Comparison of ENCODE assay signal across 1 cellular context in the genomic region with DNA sequence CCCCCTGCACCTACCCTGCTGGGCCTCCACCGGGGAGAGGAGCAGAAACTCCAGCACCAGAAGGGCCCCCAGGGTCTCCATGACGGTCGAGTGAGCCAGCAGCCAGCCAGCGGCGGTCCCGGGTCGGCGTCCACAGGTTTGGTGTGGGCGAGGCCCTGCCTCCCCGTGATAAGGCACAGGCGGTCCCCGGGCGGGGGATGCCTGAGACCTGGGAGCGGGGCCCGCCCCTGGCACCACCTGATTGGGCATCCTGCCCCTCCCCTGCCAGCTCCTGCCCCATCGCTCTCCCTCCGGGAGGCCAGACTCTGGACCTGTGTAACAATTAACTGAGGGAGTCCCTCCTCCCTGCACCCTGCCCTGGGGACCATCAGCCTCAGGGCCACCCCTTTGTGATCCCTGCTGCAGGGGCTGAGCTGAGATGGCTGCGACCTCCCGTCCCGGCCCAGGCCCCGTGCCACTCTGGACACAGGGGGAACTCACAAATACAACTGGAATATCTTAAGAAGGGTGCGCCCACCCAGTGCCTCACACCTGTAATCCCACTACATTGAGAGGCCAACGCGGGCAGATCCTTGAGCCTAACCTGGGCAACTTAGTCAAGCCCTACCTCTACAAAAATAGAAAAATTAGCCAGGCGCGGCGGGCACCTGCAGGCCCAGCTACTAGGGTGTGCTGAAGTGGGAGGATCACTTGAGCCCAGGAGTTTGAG.
TF ChIP-seq lines count a peak whose summit lies in the region.

TSS of gene SMIM24 (minus strand) at position 143 of the 709 bp plus-strand sequence. CDS start at position 81, 62 bp downstream.

TF ChIP-seq in HepG2, 621 proteins besides CTCF, POLR2A, EP300 and RAD21 (continued from another document and continues in another):
- TF ChIP-seq, protein P1, sequence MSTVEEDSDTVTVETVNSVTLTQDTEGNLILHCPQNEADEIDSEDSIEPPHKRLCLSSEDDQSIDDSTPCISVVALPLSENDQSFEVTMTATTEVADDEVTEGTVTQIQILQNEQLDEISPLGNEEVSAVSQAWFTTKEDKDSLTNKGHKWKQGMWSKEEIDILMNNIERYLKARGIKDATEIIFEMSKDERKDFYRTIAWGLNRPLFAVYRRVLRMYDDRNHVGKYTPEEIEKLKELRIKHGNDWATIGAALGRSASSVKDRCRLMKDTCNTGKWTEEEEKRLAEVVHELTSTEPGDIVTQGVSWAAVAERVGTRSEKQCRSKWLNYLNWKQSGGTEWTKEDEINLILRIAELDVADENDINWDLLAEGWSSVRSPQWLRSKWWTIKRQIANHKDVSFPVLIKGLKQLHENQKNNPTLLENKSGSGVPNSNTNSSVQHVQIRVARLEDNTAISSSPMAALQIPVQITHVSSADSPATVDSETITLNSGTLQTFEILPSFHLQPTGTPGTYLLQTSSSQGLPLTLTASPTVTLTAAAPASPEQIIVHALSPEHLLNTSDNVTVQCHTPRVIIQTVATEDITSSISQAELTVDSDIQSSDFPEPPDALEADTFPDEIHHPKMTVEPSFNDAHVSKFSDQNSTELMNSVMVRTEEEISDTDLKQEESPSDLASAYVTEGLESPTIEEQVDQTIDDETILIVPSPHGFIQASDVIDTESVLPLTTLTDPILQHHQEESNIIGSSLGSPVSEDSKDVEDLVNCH (CRISPR knock-in tag; IDR thresholded peaks at IDR 0.05): no peak
- TF ChIP-seq ZNF143 (CRISPR knock-in tag; IDR thresholded peaks at IDR 0.05) (no peak), SRF (IDR thresholded peaks at IDR 0.05; ENCODE audit: low read depth, low read length) (no peak), GABPB1 (CRISPR knock-in tag; IDR thresholded peaks at IDR 0.05) (peak; percentile 46; the same call in 1 of the 2 replicates), ZNF441 (CRISPR knock-in tag; IDR thresholded peaks at IDR 0.05; ENCODE audit: borderline replicate concordance) (no peak), ATF1 (CRISPR knock-in tag; IDR thresholded peaks at IDR 0.05) (no peak), NCOA5 (CRISPR knock-in tag; IDR thresholded peaks at IDR 0.05) (no peak), RBFOX2 (IDR thresholded peaks at IDR 0.05; ENCODE audit: low read depth, low read length) (peak; percentile 68), NFE2L2 (IDR thresholded peaks at IDR 0.05; ENCODE audit: low read length) (no peak), GMEB2 (CRISPR knock-in tag; IDR thresholded peaks at IDR 0.05; ENCODE audit: low read depth) (no peak), GRHL1 (CRISPR knock-in tag; conservative IDR thresholded peaks at IDR 0.05) (no peak), MYNN (CRISPR knock-in tag; IDR thresholded peaks at IDR 0.05; ENCODE audit: low read depth) (no peak), JUNB (CRISPR knock-in tag; IDR thresholded peaks at IDR 0.05; ENCODE audit: borderline replicate concordance) (no peak), GZF1 (CRISPR knock-in tag; IDR thresholded peaks at IDR 0.05) (0 out of 2 replicates have a peak, but pooled peaks have one; percentile 36), ATF7 (IDR thresholded peaks at IDR 0.05) (no peak), ATF7 (CRISPR knock-in tag; IDR thresholded peaks at IDR 0.05) (no peak), NR2F1 (CRISPR knock-in tag; IDR thresholded peaks at IDR 0.05) (no peak), GATAD2A (CRISPR knock-in tag; IDR thresholded peaks at IDR 0.05) (0 out of 2 replicates have a peak, but pooled peaks have one; percentile 17), HNF1B (CRISPR knock-in tag; IDR thresholded peaks at IDR 0.05) (peak; percentile 74), SOX13 (IDR thresholded peaks at IDR 0.05) (no peak), SOX13 (CRISPR knock-in tag; conservative IDR thresholded peaks at IDR 0.05 in 1 of 2, IDR thresholded peaks at IDR 0.05 in 1 of 2) (peak in 1 of 2 experiments; percentile 47; a peak in 1 of 4 replicates), NFKBIZ (CRISPR knock-in tag; IDR thresholded peaks at IDR 0.05) (no peak), MAFK (conservative IDR thresholded peaks at IDR 0.05 in 1 of 2, IDR thresholded peaks at IDR 0.05 in 1 of 2; ENCODE audit: low read length in 2 of 2) (no peak), SIN3B (IDR thresholded peaks at IDR 0.05; ENCODE audit: low read length) (no peak), XRCC5 (optimal IDR thresholded peaks at IDR 0.05; ENCODE audit: low read length) (no peak), ZFP36 (IDR thresholded peaks at IDR 0.05; ENCODE audit: borderline replicate concordance, low read depth, low read length, partially characterized antibody) (no peak), ZBTB39 (CRISPR knock-in tag; IDR thresholded peaks at IDR 0.05) (no peak; the same call in 1 of the 2 replicates), AKNA (CRISPR knock-in tag; IDR thresholded peaks at IDR 0.05; ENCODE audit: borderline replicate concordance) (no peak), ZNF496 (CRISPR knock-in tag; IDR thresholded peaks at IDR 0.05; ENCODE audit: insufficient replicate concordance) (no peak), KLF15 (CRISPR knock-in tag; IDR thresholded peaks at IDR 0.05; ENCODE audit: borderline replicate concordance) (no peak), SNAI1 (CRISPR knock-in tag; IDR thresholded peaks at IDR 0.05; ENCODE audit: borderline replicate concordance) (no peak), RORA (CRISPR knock-in tag; IDR thresholded peaks at IDR 0.05) (no peak), SRSF4 (IDR thresholded peaks at IDR 0.05; ENCODE audit: low read depth, low read length, poor library complexity, severe bottlenecking) (no peak), SP4 (CRISPR knock-in tag; IDR thresholded peaks at IDR 0.05) (peak; percentile 67)
- TF ChIP-seq, protein P2, sequence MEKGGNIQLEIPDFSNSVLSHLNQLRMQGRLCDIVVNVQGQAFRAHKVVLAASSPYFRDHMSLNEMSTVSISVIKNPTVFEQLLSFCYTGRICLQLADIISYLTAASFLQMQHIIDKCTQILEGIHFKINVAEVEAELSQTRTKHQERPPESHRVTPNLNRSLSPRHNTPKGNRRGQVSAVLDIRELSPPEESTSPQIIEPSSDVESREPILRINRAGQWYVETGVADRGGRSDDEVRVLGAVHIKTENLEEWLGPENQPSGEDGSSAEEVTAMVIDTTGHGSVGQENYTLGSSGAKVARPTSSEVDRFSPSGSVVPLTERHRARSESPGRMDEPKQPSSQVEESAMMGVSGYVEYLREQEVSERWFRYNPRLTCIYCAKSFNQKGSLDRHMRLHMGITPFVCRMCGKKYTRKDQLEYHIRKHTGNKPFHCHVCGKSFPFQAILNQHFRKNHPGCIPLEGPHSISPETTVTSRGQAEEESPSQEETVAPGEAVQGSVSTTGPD (CRISPR knock-in tag; IDR thresholded peaks at IDR 0.05): no peak
- TF ChIP-seq, protein P3, sequence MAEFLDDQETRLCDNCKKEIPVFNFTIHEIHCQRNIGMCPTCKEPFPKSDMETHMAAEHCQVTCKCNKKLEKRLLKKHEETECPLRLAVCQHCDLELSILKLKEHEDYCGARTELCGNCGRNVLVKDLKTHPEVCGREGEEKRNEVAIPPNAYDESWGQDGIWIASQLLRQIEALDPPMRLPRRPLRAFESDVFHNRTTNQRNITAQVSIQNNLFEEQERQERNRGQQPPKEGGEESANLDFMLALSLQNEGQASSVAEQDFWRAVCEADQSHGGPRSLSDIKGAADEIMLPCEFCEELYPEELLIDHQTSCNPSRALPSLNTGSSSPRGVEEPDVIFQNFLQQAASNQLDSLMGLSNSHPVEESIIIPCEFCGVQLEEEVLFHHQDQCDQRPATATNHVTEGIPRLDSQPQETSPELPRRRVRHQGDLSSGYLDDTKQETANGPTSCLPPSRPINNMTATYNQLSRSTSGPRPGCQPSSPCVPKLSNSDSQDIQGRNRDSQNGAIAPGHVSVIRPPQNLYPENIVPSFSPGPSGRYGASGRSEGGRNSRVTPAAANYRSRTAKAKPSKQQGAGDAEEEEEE (CRISPR knock-in tag; IDR thresholded peaks at IDR 0.05; ENCODE audit: borderline replicate concordance): no peak
- TF ChIP-seq, protein P4, sequence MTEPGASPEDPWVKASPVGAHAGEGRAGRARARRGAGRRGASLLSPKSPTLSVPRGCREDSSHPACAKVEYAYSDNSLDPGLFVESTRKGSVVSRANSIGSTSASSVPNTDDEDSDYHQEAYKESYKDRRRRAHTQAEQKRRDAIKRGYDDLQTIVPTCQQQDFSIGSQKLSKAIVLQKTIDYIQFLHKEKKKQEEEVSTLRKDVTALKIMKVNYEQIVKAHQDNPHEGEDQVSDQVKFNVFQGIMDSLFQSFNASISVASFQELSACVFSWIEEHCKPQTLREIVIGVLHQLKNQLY (CRISPR knock-in tag; IDR thresholded peaks at IDR 0.05): no peak
